8 cellular contexts compared by ENCODE assay signal in genomic region chr3:179768080-179768479, GRCh38.
DNase-seq lines count a peak whose midpoint lies in the region; ATAC-seq, FAIRE-seq and TF ChIP-seq lines count a peak whose summit lies in the region.

No MANE protein-coding gene starts in this region.

- H3K9me3 Mint-ChIP-seq in stimulated activated effector memory CD8-positive, alpha-beta T cell treated with anti-CD3 and anti-CD28 coated beads, Interleukin-12 subunit alpha, Interleukin-12 subunit beta, amount 100 ng/mL, for 72 hours = no peaks in the 10 kb centered on the region

- H3K4me2 ChIP-seq in PC-3 (ENCODE audit: low read length) = peak overlapping the region; percentile 27; the same call in 1 of the 2 replicates

- no TSS peak for BruUV-seq in PC-3 (replicated peaks; lab: Mats Ljungman, UMichigan)

- no peak overlapping the region for H3K9ac ChIP-seq in PC-3 (ENCODE audit: low read length)

- CTCF ChIA-PET in PC-3 (lab: Charles Lee) = interaction anchor here (0.6 kb wide), 4 partner anchors 43 to 833 kb away, joined by 3 to 5 read pairs (median 4); no protein-coding TSS in a partner anchor

- no peaks in the 10 kb centered on the region for H4K20me1 ChIP-seq in PC-3 (ENCODE audit: low read length)

- H3K27me3 ChIP-seq in PC-3 (ENCODE audit: low read length) = no peaks in the 10 kb centered on the region

- peaks cover 12% of the 10 kb centered on the region for H3K36me3 ChIP-seq in PC-3 (ENCODE audit: low read depth, low read length)

- no peak overlapping the region for H3K4me3 ChIP-seq in AG10803 (ENCODE audit: low read length)
- H3K4me3 ChIP-seq in PC-3 (ENCODE audit: low read length) = no peak overlapping the region
- no peak overlapping the region for H3K4me3 ChIP-seq in fibroblast of pulmonary artery (replicated peaks; ENCODE audit: low read depth, low read length)

- H3K9me2 ChIP-seq in PC-3 (replicated peaks; ENCODE audit: low read length) = no peaks in the 10 kb centered on the region

- no peak overlapping the region for H2AFZ ChIP-seq in PC-3 (ENCODE audit: low read length)

- peak; percentile 61 for TF ChIP-seq CTCF in AG10803 (conservative IDR thresholded peaks at IDR 0.05; ENCODE audit: low read length)
- TF ChIP-seq CTCF in PC-3 (conservative IDR thresholded peaks at IDR 0.05; ENCODE audit: low read depth, low read length) = peak; percentile 87
- TF ChIP-seq CTCF in fibroblast of pulmonary artery (IDR thresholded peaks at IDR 0.05; ENCODE audit: low read length, missing control alignments) = peak; percentile 71

- H3K9me3 ChIP-seq in PC-3 (ENCODE audit: low read length) = no peaks in the 10 kb centered on the region

- H3K4me3 Mint-ChIP-seq in stimulated activated effector memory CD8-positive, alpha-beta T cell treated with anti-CD3 and anti-CD28 coated beads, Interleukin-12 subunit alpha, Interleukin-12 subunit beta, amount 100 ng/mL, for 72 hours = no peak overlapping the region

- ATAC-seq in PC-3 (peak; percentile 83), GM21390 (IDR thresholded peaks at IDR 0.05; ENCODE audit: unreplicated experiment) (no peak), HG03565 (IDR thresholded peaks at IDR 0.05; ENCODE audit: unreplicated experiment) (no peak), GM19035 (IDR thresholded peaks at IDR 0.05; ENCODE audit: unreplicated experiment) (no peak)
- no peak for ATAC-seq in stimulated activated effector memory CD8-positive, alpha-beta T cell treated with anti-CD3 and anti-CD28 coated beads, Interleukin-12 subunit alpha, Interleukin-12 subunit beta, amount 100 ng/mL, for 72 hours

- no peaks in the 10 kb centered on the region for H3K4me1 Mint-ChIP-seq in stimulated activated effector memory CD8-positive, alpha-beta T cell treated with anti-CD3 and anti-CD28 coated beads, Interleukin-12 subunit alpha, Interleukin-12 subunit beta, amount 100 ng/mL, for 72 hours

- peaks cover 14% of the 10 kb centered on the region for H3K36me3 Mint-ChIP-seq in stimulated activated effector memory CD8-positive, alpha-beta T cell treated with anti-CD3 and anti-CD28 coated beads, Interleukin-12 subunit alpha, Interleukin-12 subunit beta, amount 100 ng/mL, for 72 hours

- peak; percentile 70 for DNase-seq in AG10803 (ENCODE audit: low read depth)
- DNase-seq in H54 (ENCODE audit: insufficient read length, low spot score) = peak; percentile 64
- peak; percentile 90 for DNase-seq in PC-3
- DNase-seq in fibroblast of pulmonary artery (ENCODE audit: low read depth) = peak; percentile 68
- DNase-seq in stimulated activated effector memory CD8-positive, alpha-beta T cell treated with anti-CD3 and anti-CD28 coated beads, Interleukin-12 subunit alpha, Interleukin-12 subunit beta, amount 100 ng/mL, for 72 hours (ENCODE audit: low spot score in 2 of 2) = no peak

- no peaks in the 10 kb centered on the region for H3K79me2 ChIP-seq in PC-3 (ENCODE audit: low read length)

- H3F3A ChIP-seq in PC-3 (ENCODE audit: low read length, unreplicated experiment) = no peaks in the 10 kb centered on the region

- intact Hi-C loops in PC-3 (cut with micrococcal nuclease) = loop anchor here (1.0 to 5.0 kb wide), 3 partner anchors 161 to 909 kb away; partner anchors contain the start of gene CCDC39

- H3K4me1 ChIP-seq in PC-3 (ENCODE audit: insufficient read depth, low read length) = peaks cover 18% of the 10 kb centered on the region

- peak overlapping the region; percentile 43 for H3K27ac Mint-ChIP-seq in stimulated activated effector memory CD8-positive, alpha-beta T cell treated with anti-CD3 and anti-CD28 coated beads, Interleukin-12 subunit alpha, Interleukin-12 subunit beta, amount 100 ng/mL, for 72 hours

- no peak for TF ChIP-seq POLR2A in H54 (IDR thresholded peaks at IDR 0.05; ENCODE audit: low read depth, low read length)

- POLR2A ChIA-PET in PC-3 (lab: Charles Lee; ENCODE audit: unreplicated experiment) = interaction anchor here (0.5 kb wide), 1 partner anchor 114 kb away, joined by 7 read pairs; no protein-coding TSS in a partner anchor

- FAIRE-seq in H54 (lab: Jason Lieb, UNC) = peak; percentile 87

- H3K27ac ChIP-seq in PC-3 (ENCODE audit: low read length) = no peak overlapping the region

Comparison
In these comparisons a context has a peak if more than half of its experiments do, and no peak if none do; other contexts are left out.
1. DNase-seq: peak in AG10803 (single experiment), H54 (single experiment), PC-3 (single experiment) and fibroblast of pulmonary artery (single experiment); none in stimulated activated effector memory CD8-positive, alpha-beta T cell treated with anti-CD3 and anti-CD28 coated beads, Interleukin-12 subunit alpha, Interleukin-12 subunit beta, amount 100 ng/mL, for 72 hours (0 of 2).
2. Peak in every context shown above with its lines, with median percentiles within 50 percentile points of each other: CTCF ChIP-seq.